13 cellular contexts compared by ENCODE assay signal in genomic region chr18:3458378-3458777, GRCh38. TPM values are rescaled to one million over a fixed set of nuclear protein-coding genes. Genes with fewer than 3 reads are reported as not detected.
DNase-seq lines count a peak whose midpoint lies in the region; ATAC-seq, FAIRE-seq and TF ChIP-seq lines count a peak whose summit lies in the region.
"Had no signal": no experiment of that assay in that cellular context is flagged by ENCODE, and none has a peak within 500 bp of the region (broad histone marks: within the 10 kb centered on the region; RNA-seq: fewer than 3 reads in every experiment).

No MANE protein-coding gene starts in this region.

- peak overlapping the region; percentile 88 for H3K27ac Mint-ChIP-seq in astrocyte (ENCODE audit: unreplicated experiment)
- peak overlapping the region; percentile 95 for H3K27ac Mint-ChIP-seq in memory B cell

- H3K9me3 ChIP-seq in cardiac muscle cell (ENCODE audit: low read depth): no peaks in the 10 kb centered on the region
- H3K9me3 ChIP-seq in heart right ventricle: peaks cover 0 to 17% (median 0%) of the 10 kb centered on the region in 11 donors
- H3K9me3 ChIP-seq in astrocyte (ENCODE audit: insufficient read depth, low read depth, low read length): no peaks in the 10 kb centered on the region
- H3K9me3 ChIP-seq: body of pancreas had no signal

- H3K9me3 Mint-ChIP-seq in astrocyte (ENCODE audit: unreplicated experiment): peaks cover 4% of the 10 kb centered on the region
- H3K9me3 Mint-ChIP-seq in memory B cell: no peaks in the 10 kb centered on the region

- H3K79me2 ChIP-seq in astrocyte (ENCODE audit: insufficient read depth, low read length): peaks cover 59% of the 10 kb centered on the region

- DNase-seq in cardiac muscle cell (ENCODE audit: low read depth in 1 of 2, low spot score in 1 of 2): no peak
- no peak for DNase-seq in heart right ventricle
- DNase-seq in astrocyte (ENCODE audit: low read depth): no peak
- no peak for DNase-seq in memory B cell (ENCODE audit: low spot score in 2 of 2)
- no peak for DNase-seq in left cardiac atrium
- no peak for DNase-seq in NCI-H446 (lab: John Stamatoyannopoulos, UW)
- DNase-seq in RKO (ENCODE audit: low spot score): no peak
- DNase-seq: body of pancreas, KBM-7, NCI-H69 had no signal

- H3K4me3 ChIP-seq in cardiac muscle cell (no peak overlapping the region), heart right ventricle (no peak overlapping the region), astrocyte (ENCODE audit: insufficient read depth, low read depth, low read length) (no peak overlapping the region)
- H3K4me3 ChIP-seq: body of pancreas had no signal

- TF ChIP-seq CTCF in cardiac muscle cell (IDR thresholded peaks at IDR 0.05; ENCODE audit: low read depth, low read length): no peak
- TF ChIP-seq CTCF in heart right ventricle (IDR thresholded peaks at IDR 0.05): no peak
- TF ChIP-seq CTCF in astrocyte (IDR thresholded peaks at IDR 0.05; ENCODE audit: insufficient read depth, low read depth, low read length): no peak

- H3K4me2 ChIP-seq in astrocyte (ENCODE audit: low read length): peak overlapping the region; percentile 52

- H3K36me3 Mint-ChIP-seq in astrocyte (ENCODE audit: low read depth, unreplicated experiment) (peaks cover 30% of the 10 kb centered on the region), memory B cell (peaks cover 18% of the 10 kb centered on the region)

- no peak overlapping the region for H2AFZ ChIP-seq in astrocyte (ENCODE audit: low read depth, low read length)
- H2AFZ ChIP-seq: parathyroid adenoma had no signal

- intact Hi-C loops in heart right ventricle (cut with DNase I) (loop anchor here in 5 of 10 donors (5.0 to 10.0 kb wide), 6 partner anchors 56 to 214 kb away; no protein-coding TSS in a partner anchor), left cardiac atrium (cut with DNase I) (loop anchor here (5.0 to 10.0 kb wide), 3 partner anchors 174 to 209 kb away; no protein-coding TSS in a partner anchor)

- H4K20me1 ChIP-seq in astrocyte (ENCODE audit: insufficient read depth, low read length): peaks cover 20% of the 10 kb centered on the region

- ATAC-seq in heart right ventricle (no peak), memory B cell (ENCODE audit: low read depth) (peak; percentile 57), HG02798 (IDR thresholded peaks at IDR 0.05; ENCODE audit: poor library complexity, unreplicated experiment) (no peak), left cardiac atrium (no peak)
- ATAC-seq: body of pancreas had no signal

- H3K4me3 Mint-ChIP-seq in astrocyte (ENCODE audit: unreplicated experiment): peak overlapping the region; percentile 66
- peak overlapping the region; percentile 21 for H3K4me3 Mint-ChIP-seq in memory B cell

- H3K27me3 ChIP-seq in cardiac muscle cell: no peaks in the 10 kb centered on the region
- no peaks in the 10 kb centered on the region for H3K27me3 ChIP-seq in heart right ventricle
- H3K27me3 ChIP-seq in astrocyte (ENCODE audit: insufficient read depth, low read length): no peaks in the 10 kb centered on the region
- H3K27me3 ChIP-seq: body of pancreas had no signal

- peaks cover 43% of the 10 kb centered on the region for H3K4me1 Mint-ChIP-seq in astrocyte (ENCODE audit: low read depth, unreplicated experiment)
- peaks cover 24% of the 10 kb centered on the region for H3K4me1 Mint-ChIP-seq in memory B cell

- H3K27ac ChIP-seq in cardiac muscle cell: peak overlapping the region; percentile 44
- peak overlapping the region in 1 of 10 donors; percentile 72 for H3K27ac ChIP-seq in heart right ventricle
- H3K27ac ChIP-seq in astrocyte (ENCODE audit: low read depth, low read length): peak overlapping the region; percentile 77
- H3K27ac ChIP-seq: parathyroid adenoma had no signal

- H3K27me3 Mint-ChIP-seq in astrocyte (ENCODE audit: low read depth, unreplicated experiment) (no peaks in the 10 kb centered on the region), memory B cell (no peaks in the 10 kb centered on the region)

- 82 to 83% methylated on average over 3 of the region's 3 CpGs for WGBS in heart right ventricle, 2 donors

- peak overlapping the region; percentile 36 for H3K9ac ChIP-seq in astrocyte (ENCODE audit: low read length)
- H3K9ac ChIP-seq: parathyroid adenoma had no signal

- no peak for FAIRE-seq in astrocyte (lab: Jason Lieb, UNC)
- FAIRE-seq: TTC549 had no signal

- H3K4me1 ChIP-seq in cardiac muscle cell (ENCODE audit: low read depth) (peaks cover 18% of the 10 kb centered on the region), heart right ventricle (peaks cover 3 to 52% (median 19%) of the 10 kb centered on the region in 9 donors), astrocyte (ENCODE audit: insufficient read depth, low read length) (peaks cover 42% of the 10 kb centered on the region)

- peaks cover 41% of the 10 kb centered on the region for H3K36me3 ChIP-seq in cardiac muscle cell
- peaks cover 0 to 61% (median 20%) of the 10 kb centered on the region in 9 donors for H3K36me3 ChIP-seq in heart right ventricle
- peaks cover 28% of the 10 kb centered on the region for H3K36me3 ChIP-seq in astrocyte (ENCODE audit: insufficient read depth, low read length)

RNA-seq across cellular contexts. Expression of gene TGIF1, which starts 8.4 kb away (rescaled TPM):
- total RNA-seq in cardiac muscle cell (43.0 and 62.7 TPM in 2 replicates), heart right ventricle (10 to 100 TPM in 3 of 10 donors, 1 to 10 TPM in 7; 4.9 to 22.2 (median 7.9) TPM), astrocyte (110 and 128 TPM in 2 replicates), left cardiac atrium (10 to 100 TPM; 12.0 to 22.9 TPM)
- polyA plus RNA-seq in cardiac muscle cell (41.2 and 62.8 TPM in 2 replicates), heart right ventricle (10 to 100 TPM; 19.8 to 29.0 TPM)
